8 cellular contexts compared by ENCODE assay signal in the genomic region with DNA sequence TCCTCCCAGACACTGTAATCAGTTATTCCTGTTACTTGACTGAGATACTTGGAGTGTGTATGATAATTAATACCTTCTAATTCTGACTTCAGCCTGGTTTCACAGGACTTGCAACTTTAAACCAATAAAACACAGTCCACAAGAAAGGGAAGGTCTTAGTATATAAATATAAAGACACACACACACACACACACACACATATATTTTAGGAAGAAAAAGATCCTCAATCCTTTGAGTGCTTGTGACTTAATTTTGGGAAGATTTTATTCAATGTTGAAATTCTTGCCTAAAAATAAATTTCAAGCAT. TPM values are rescaled to one million over a fixed set of nuclear protein-coding genes. Genes with fewer than 3 reads are reported as not detected.
DNase-seq lines count a peak whose midpoint lies in the region; ATAC-seq, FAIRE-seq and TF ChIP-seq lines count a peak whose summit lies in the region.

No MANE protein-coding gene starts in this region.

- H3K4me3 ChIP-seq in esophagus squamous epithelium: peak overlapping the region in 3 of 4 donors; percentile 78 to 90 (median 85)
- peak overlapping the region; percentile 83 for H3K4me3 ChIP-seq in retinal pigment epithelial cell (ENCODE audit: low read length)

- peak; percentile 45 for FAIRE-seq in GM12891 (lab: Jason Lieb, UNC)

- CTCF ChIA-PET in RWPE1 (lab: Yijun Ruan, JAX): interaction anchor here (0.6 kb wide), 1 partner anchor 540 kb away, joined by 3 read pairs; no protein-coding TSS in a partner anchor

- DNase-seq in GM12891 (ENCODE audit: insufficient read length, low spot score): no peak
- no peak for DNase-seq in RWPE1 (ENCODE audit: low spot score)
- DNase-seq in esophagus squamous epithelium (lab: John Stamatoyannopoulos, UW): no peak
- no peak for DNase-seq in retinal pigment epithelial cell (ENCODE audit: low read depth)
- DNase-seq in NK-92 (lab: John Stamatoyannopoulos, UW; ENCODE audit: unreplicated experiment): no peak
- DNase-seq in HPDE6-E6E7 (ENCODE audit: extremely low spot score): no peak
- no peak for DNase-seq in NCI-H2029 (lab: John Stamatoyannopoulos, UW)

- POLR2A ChIA-PET in RWPE1 (lab: Yijun Ruan, JAX; ENCODE audit: low non-redundant PET): no interaction called here

- intact Hi-C loops in esophagus squamous epithelium (cut with DNase I): no loop called here

- H3K4me1 ChIP-seq in esophagus squamous epithelium: peaks cover 0 to 73% (median 18%) of the 10 kb centered on the region in 3 donors

- H3K27me3 ChIP-seq in esophagus squamous epithelium: no peaks in the 10 kb centered on the region

- no peaks in the 10 kb centered on the region for H3K36me3 ChIP-seq in esophagus squamous epithelium

- TF ChIP-seq CTCF in RWPE1 (conservative IDR thresholded peaks at IDR 0.05; ENCODE audit: low read depth) (no peak), esophagus squamous epithelium (IDR thresholded peaks at IDR 0.05) (no peak), retinal pigment epithelial cell (conservative IDR thresholded peaks at IDR 0.05; ENCODE audit: low read depth, low read length) (no peak)

- no peak for ATAC-seq in GM18517 (IDR thresholded peaks at IDR 0.05; ENCODE audit: unreplicated experiment)

- no peak for TF ChIP-seq POLR2A in GM12891 (IDR thresholded peaks at IDR 0.05; ENCODE audit: low read depth, low read length)
- TF ChIP-seq POLR2A in esophagus squamous epithelium (IDR thresholded peaks at IDR 0.05): no peak

- H3K27ac ChIP-seq in RWPE1 (peak overlapping the region; percentile 91), esophagus squamous epithelium (peak overlapping the region; percentile 97 to 99 (median 98))

- no peaks in the 10 kb centered on the region for H3K9me3 ChIP-seq in esophagus squamous epithelium

TF ChIP-seq in GM12891, 5 proteins besides CTCF, POLR2A, EP300 and RAD21:
- TF ChIP-seq POU2F2 (IDR thresholded peaks at IDR 0.05; ENCODE audit: low read depth, low read length) (no peak), TAF1 (IDR thresholded peaks at IDR 0.05; ENCODE audit: low read depth, low read length) (no peak), SPI1 (IDR thresholded peaks at IDR 0.05; ENCODE audit: low read depth, low read length) (no peak), PAX5 (IDR thresholded peaks at IDR 0.05; ENCODE audit: insufficient read depth, low read length, severe bottlenecking) (no peak), POLR2AphosphoS5 (IDR thresholded peaks at IDR 0.05; ENCODE audit: low read depth, low read length) (no peak)

RNA-seq across cellular contexts. Expression of a gene that starts 0.7 kb away (rescaled TPM):
- 6.4 TPM for polyA plus RNA-seq in GM12891 (2012; ENCODE audit: low read depth, missing spikeins)
- 10 to 100 TPM; 10.4 to 25.2 (median 19.0) TPM for total RNA-seq in esophagus squamous epithelium
